In the genomic region with DNA sequence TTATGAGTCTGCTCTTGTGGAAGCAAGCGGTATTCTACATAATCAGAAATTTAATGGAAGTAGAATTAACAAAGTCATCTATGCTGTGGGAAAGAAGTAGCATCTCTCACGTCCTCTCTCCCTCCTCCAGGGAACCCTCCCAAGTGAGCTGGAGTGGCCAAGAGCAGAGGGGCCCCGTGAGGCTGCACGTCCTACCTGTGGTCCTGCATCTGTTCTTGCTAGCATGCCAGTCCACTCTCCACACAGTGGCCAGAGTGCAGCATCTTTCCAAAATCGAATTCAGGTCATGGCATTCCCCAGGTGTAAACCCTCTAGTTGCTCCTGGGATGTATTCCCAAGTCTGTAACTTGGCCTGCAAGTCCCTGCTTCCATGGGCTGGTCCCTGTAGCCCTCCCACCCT, we compare ENCODE assay signal across 23 cellular contexts. TPM values are rescaled to one million over a fixed set of nuclear protein-coding genes. Genes with fewer than 3 reads are reported as not detected.
DNase-seq lines count a peak whose midpoint lies in the region; ATAC-seq and TF ChIP-seq lines count a peak whose summit lies in the region.
"Had no signal": no experiment of that assay in that cellular context is flagged by ENCODE, and none has a peak within 500 bp of the region (broad histone marks: within the 10 kb centered on the region; RNA-seq: fewer than 3 reads in every experiment).

No MANE protein-coding gene starts in this region.

- no peak for TF ChIP-seq POLR2A in IMR-90 (IDR thresholded peaks at IDR 0.05; ENCODE audit: low read depth, low read length)
- TF ChIP-seq POLR2A in tibial nerve (IDR thresholded peaks at IDR 0.05), result no peak

- H3K36me3 ChIP-seq in IMR-90 (ENCODE audit: control insufficient read depth, insufficient read depth, low read length) (peaks cover 3% of the 10 kb centered on the region; the same call in 1 of the 2 replicates), RWPE2 (ENCODE audit: low read depth) (no peaks in the 10 kb centered on the region), muscle layer of duodenum (ENCODE audit: control insufficient read depth in 1 of 2, insufficient read depth in 2 of 2, low read length in 2 of 2) (peaks cover 4% of the 10 kb centered on the region in 2 donors), smooth muscle cell (ENCODE audit: low read depth) (no peaks in the 10 kb centered on the region), tibial nerve (no peaks in the 10 kb centered on the region)
- H3K36me3 ChIP-seq: SJCRH30 had no signal

- no peak overlapping the region for H3K18ac ChIP-seq in IMR-90 (ENCODE audit: low read depth, low read length)

- H3K4me1 ChIP-seq in IMR-90 (ENCODE audit: control insufficient read depth, insufficient read depth, low read length), result peaks cover 5% of the 10 kb centered on the region
- H3K4me1 ChIP-seq in RWPE2 (ENCODE audit: insufficient read depth, poor library complexity, severe bottlenecking), result peaks cover 17% of the 10 kb centered on the region
- peaks cover 6 to 13% of the 10 kb centered on the region in 2 donors for H3K4me1 ChIP-seq in muscle layer of duodenum (ENCODE audit: control insufficient read depth in 1 of 2, insufficient read depth in 2 of 2, low read length in 2 of 2)
- H3K4me1 ChIP-seq in smooth muscle cell (ENCODE audit: low read depth), result no peaks in the 10 kb centered on the region
- no peaks in the 10 kb centered on the region for H3K4me1 ChIP-seq in tibial nerve
- H3K4me1 ChIP-seq: Peyer's patch had no signal

- H3K14ac ChIP-seq in IMR-90 (replicated peaks; ENCODE audit: low read depth, low read length), result 0 out of 2 replicates have a peak overlapping the region, but pooled peaks have one; percentile 3

- H4K20me1 ChIP-seq in IMR-90 (ENCODE audit: insufficient read depth, low read length), result 0 out of 2 replicates have a peak, but pooled peaks cover 5% of the 10 kb centered on the region
- H4K20me1 ChIP-seq in smooth muscle cell (ENCODE audit: low read depth), result peaks cover 8% of the 10 kb centered on the region

- H3K9ac ChIP-seq in IMR-90 (ENCODE audit: low read depth, low read length), result no peak overlapping the region
- H3K9ac ChIP-seq in smooth muscle cell (ENCODE audit: low read depth), result no peak overlapping the region

- CTCF ChIA-PET in IMR-90 (lab: Yijun Ruan, JAX), result no interaction called here

- H2AFZ ChIP-seq in IMR-90 (replicated peaks; ENCODE audit: low read length, poor library complexity), result no peak overlapping the region
- no peak overlapping the region for H2AFZ ChIP-seq in smooth muscle cell (ENCODE audit: low read depth)
- H2AFZ ChIP-seq: GM23338 had no signal

- TF ChIP-seq EP300 in tibial nerve (IDR thresholded peaks at IDR 0.05), result no peak

- H3K79me2 ChIP-seq in smooth muscle cell (ENCODE audit: low read depth), result no peaks in the 10 kb centered on the region

- TF ChIP-seq RAD21 in IMR-90 (IDR thresholded peaks at IDR 0.05; ENCODE audit: low read length), result no peak

- BruUV-seq in IMR-90 (replicated peaks; lab: Mats Ljungman, UMichigan), result no TSS peak

- H3K27me3 ChIP-seq in IMR-90 (ENCODE audit: control insufficient read depth, insufficient read depth, low read length), result no peaks in the 10 kb centered on the region; the same call in 1 of the 2 replicates
- no peaks in the 10 kb centered on the region for H3K27me3 ChIP-seq in RWPE2 (ENCODE audit: insufficient read depth, poor library complexity, severe bottlenecking)
- no peaks in the 10 kb centered on the region for H3K27me3 ChIP-seq in muscle layer of duodenum (ENCODE audit: low read depth, low read length)
- no peaks in the 10 kb centered on the region for H3K27me3 ChIP-seq in smooth muscle cell (ENCODE audit: low read depth)
- no peaks in the 10 kb centered on the region for H3K27me3 ChIP-seq in tibial nerve
- H3K27me3 ChIP-seq: Peyer's patch, SJCRH30 had no signal

- intact Hi-C loops in IMR-90 (cut with micrococcal nuclease), result no loop called here

- H2AK5ac ChIP-seq in IMR-90 (ENCODE audit: low read depth, low read length), result peak overlapping the region; percentile 54; the same call in 1 of the 2 replicates

- WGBS in IMR-90 (ENCODE audit: extremely low coverage in 2 of 2, insufficient read length in 1 of 2), 2 experiments, result 71% methylated on average over 1 of the region's 5 CpGs; no CpG with 5 or more reads in 1 of the 2 experiments
- WGBS in smooth muscle cell (ENCODE audit: low lambda C conversion rate), result 91% methylated on average over 5 of the region's 5 CpGs
- WGBS in tibial nerve, 2 donors, result 85 to 86% methylated on average over 5 of the region's 5 CpGs

- TF ChIP-seq CTCF in IMR-90 (conservative IDR thresholded peaks at IDR 0.05; ENCODE audit: low read depth, low read length) (no peak), RWPE2 (IDR thresholded peaks at IDR 0.05; ENCODE audit: poor library complexity, severe bottlenecking) (no peak), smooth muscle cell (IDR thresholded peaks at IDR 0.05; ENCODE audit: borderline replicate concordance, insufficient read depth, poor library complexity, severe bottlenecking) (no peak), tibial nerve (IDR thresholded peaks at IDR 0.05) (no peak)

- DNase-seq in IMR-90 (no peak), RWPE2 (ENCODE audit: low spot score) (no peak), smooth muscle cell (lab: John Stamatoyannopoulos, UW; ENCODE audit: unreplicated experiment) (no peak), cerebellar cortex (ENCODE audit: low spot score) (no peak), nucleus accumbens (lab: John Stamatoyannopoulos, UW) (no peak), tibial nerve (ENCODE audit: low spot score in 2 of 2) (no peak), 8988T (no peak)
- DNase-seq: CD8-positive, alpha-beta memory T cell; DMS 273 treated with DMSO at 0.1 percent for 48 hours; DMS79; GDM1; H9; KG1; NCI-H1048; NCI-H1417; NCI-H1694; NCI-H2029 treated with DMSO at 0.1 percent for 48 hours; NCI-H2227 treated with DMSO at 0.1 percent for 48 hours; NCI-H69; Peyer's patch had no signal

- no peak overlapping the region for H4K5ac ChIP-seq in IMR-90 (ENCODE audit: low read depth, low read length)

- H3F3A ChIP-seq in smooth muscle cell (ENCODE audit: low read depth), result no peaks in the 10 kb centered on the region

- H2AK9ac ChIP-seq in IMR-90 (replicated peaks; ENCODE audit: low read depth, low read length, poor library complexity), result no peak overlapping the region

- peaks cover 7 to 36% of the 10 kb centered on the region in 2 experiments; a peak in 3 of 4 replicates for H3K79me1 ChIP-seq in IMR-90 (ENCODE audit: low read depth in 1 of 2, low read length in 2 of 2)

- H4K8ac ChIP-seq in IMR-90 (ENCODE audit: low read depth in 2 of 2, low read length in 2 of 2), result no peak overlapping the region; a peak in 1 of 4 replicates

- H3K23ac ChIP-seq in IMR-90 (ENCODE audit: low read depth, low read length), result no peak overlapping the region

- no peak overlapping the region for H2BK120ac ChIP-seq in IMR-90 (ENCODE audit: low read depth, low read length)

- H3K56ac ChIP-seq in IMR-90 (ENCODE audit: extremely low read depth, insufficient read depth, low read length), result no peak overlapping the region

- no peak overlapping the region for H4K91ac ChIP-seq in IMR-90 (ENCODE audit: insufficient read depth, low read depth, low read length)

- POLR2A ChIA-PET in IMR-90 (lab: Charles Lee; ENCODE audit: unreplicated experiment), result no interaction called here

- H2BK5ac ChIP-seq in IMR-90 (ENCODE audit: low read depth, low read length, poor library complexity, severe bottlenecking), result no peak overlapping the region

- H3K4me3 ChIP-seq in IMR-90 (ENCODE audit: insufficient read depth, low read depth, low read length) (no peak overlapping the region), RWPE2 (ENCODE audit: severe bottlenecking) (no peak overlapping the region), muscle layer of duodenum (ENCODE audit: low read depth in 1 of 2, low read length in 2 of 2) (no peak overlapping the region), smooth muscle cell (no peak overlapping the region), tibial nerve (no peak overlapping the region)
- H3K4me3 ChIP-seq: GM23338, Peyer's patch, SJCRH30 had no signal

- H3K4ac ChIP-seq in IMR-90 (ENCODE audit: low read depth, low read length), result no peak overlapping the region

- H3K4me2 ChIP-seq in IMR-90 (ENCODE audit: low read depth, low read length), result no peak overlapping the region
- H3K4me2 ChIP-seq in smooth muscle cell, result no peak overlapping the region
- H3K4me2 ChIP-seq: GM23338 had no signal

- peaks cover 12% of the 10 kb centered on the region for H3K9me1 ChIP-seq in IMR-90 (ENCODE audit: insufficient read depth, low read length)

- no peak for ATAC-seq in IMR-90 (ENCODE audit: low read depth)
- no peak for ATAC-seq in RWPE2 (ENCODE audit: low read depth)
- ATAC-seq: GM23338 had no signal

- H3K9me3 ChIP-seq in IMR-90 (ENCODE audit: control insufficient read depth, insufficient read depth, low read length), result no peaks in the 10 kb centered on the region
- no peaks in the 10 kb centered on the region for H3K9me3 ChIP-seq in RWPE2 (ENCODE audit: severe bottlenecking)
- no peaks in the 10 kb centered on the region for H3K9me3 ChIP-seq in muscle layer of duodenum (ENCODE audit: control insufficient read depth in 1 of 2, low read length in 2 of 2)
- no peaks in the 10 kb centered on the region for H3K9me3 ChIP-seq in smooth muscle cell (replicated peaks; ENCODE audit: low read depth)
- H3K9me3 ChIP-seq in tibial nerve, result no peaks in the 10 kb centered on the region
- H3K9me3 ChIP-seq: Peyer's patch, SJCRH30 had no signal

- H2BK20ac ChIP-seq in IMR-90 (ENCODE audit: low read depth, low read length), result no peak overlapping the region; the same call in 1 of the 2 replicates

- in situ Hi-C loops in IMR-90 (cut with MboI; ENCODE audit: low sequenced_read_pairs), result no loop called here

- dilution Hi-C loops in IMR-90 (cut with HindIII; ENCODE audit: low sequenced_read_pairs, unreplicated experiment), result no loop called here

- no peak overlapping the region for H2BK15ac ChIP-seq in IMR-90 (ENCODE audit: low read depth, low read length)

- no peak overlapping the region for H3K27ac ChIP-seq in IMR-90 (ENCODE audit: insufficient read depth, low read length)
- H3K27ac ChIP-seq in RWPE2 (ENCODE audit: poor library complexity, severe bottlenecking), result peak overlapping the region; percentile 74
- peak overlapping the region; percentile 56 for H3K27ac ChIP-seq in muscle layer of duodenum (ENCODE audit: low read length)
- peak overlapping the region; percentile 39 for H3K27ac ChIP-seq in smooth muscle cell (ENCODE audit: low read depth)
- no peak overlapping the region for H3K27ac ChIP-seq in tibial nerve
- H3K27ac ChIP-seq: Peyer's patch, SJCRH30 had no signal

RNA-seq across cellular contexts. Expression of a gene that starts 10.1 kb away (rescaled TPM):
- 9.5 and 10.3 TPM in 2 replicates for total RNA-seq in IMR-90 (2012; rRNA removed)
- polyA plus RNA-seq in IMR-90 (2012; rRNA removed), result 9.5 and 11.4 TPM in 2 replicates
- 5.7 and 7.2 TPM in 2 replicates for polyA plus RNA-seq in IMR-90 (2012; cell fraction: cytosol; rRNA removed)
- 10.8 and 15.5 TPM in 2 replicates for polyA plus RNA-seq in IMR-90 (2012; cell fraction: nucleus; rRNA removed; ENCODE audit: low replicate concordance)
- total RNA-seq in smooth muscle cell, result 3.3 and 11.2 TPM in 2 replicates
- 3.2 and 5.3 TPM in 2 replicates for polyA plus RNA-seq in smooth muscle cell
- 10 to 100 TPM in 1 of 4 donors, 1 to 10 TPM in 3; 6.9 to 13.8 (median 8.1) TPM for total RNA-seq in tibial nerve

RNA-seq across cellular contexts. Expression of a gene that starts 26.4 kb away (rescaled TPM):
- 80.1 and 81.1 TPM in 2 replicates for total RNA-seq in IMR-90 (2012; rRNA removed)
- polyA plus RNA-seq in IMR-90 (2012; rRNA removed), result 97.1 and 104 TPM in 2 replicates
- 86.7 and 88.8 TPM in 2 replicates for polyA plus RNA-seq in IMR-90 (2012; cell fraction: cytosol; rRNA removed)
- 63.2 and 114 TPM in 2 replicates for polyA plus RNA-seq in IMR-90 (2012; cell fraction: nucleus; rRNA removed; ENCODE audit: low replicate concordance)
- 35.3 and 39.1 TPM in 2 replicates for total RNA-seq in smooth muscle cell
- 31.9 and 42.9 TPM in 2 replicates for polyA plus RNA-seq in smooth muscle cell
- total RNA-seq in tibial nerve, result 10 to 100 TPM; 58.1 to 75.6 (median 62.6) TPM

Comparison
In these comparisons a context has a peak if more than half of its experiments do, and no peak if none do; other contexts are left out.
1. H3K27ac ChIP-seq: peak in RWPE2 (single experiment), muscle layer of duodenum (single experiment) and smooth muscle cell (single experiment); none in IMR-90 (single experiment) and tibial nerve (0 of 4).